ENCODE assay signal across 27 cellular contexts in genomic region chr1:223147409-223147808, GRCh38.
"Had no signal": no experiment of that assay in that cellular context is flagged by ENCODE, and none has a peak within 500 bp of the region (broad histone marks: within the 10 kb centered on the region; RNA-seq: fewer than 3 reads in every experiment).

No MANE protein-coding gene starts in this region.

- FAIRE-seq: urothelium cell line had no signal

- ATAC-seq: stimulated activated effector memory CD8-positive, alpha-beta T cell treated with anti-CD3 and anti-CD28 coated beads, Interleukin-12 subunit alpha, Interleukin-12 subunit beta, amount 100 ng/mL, for 72 hours; stimulated activated memory B cell treated with anti-CD40 and anti-IgM and Interleukin-4, amounts not matched to agents 10 μg/mL and 1 μg/mL and 100 μg/mL, for 72 hours; stimulated activated naive B cell treated with anti-CD40 and anti-IgM and Interleukin-4, amounts not matched to agents 10 μg/mL and 1 μg/mL and 100 μg/mL, for 72 hours; stimulated activated naive CD8-positive, alpha-beta T cell treated with anti-CD3 and anti-CD28 coated beads, Interleukin-15, amount 100 ng/mL, for 72 hours; stimulated activated naive CD8-positive, alpha-beta T cell treated with anti-CD3 and anti-CD28 coated beads, Interleukin-15, Interleukin-2, amounts not matched to agents 100 U/mL and 50 U/mL, for 24 hours; upper lobe of right lung had no signal

- DNase-seq: stimulated activated CD4-positive, alpha-beta T cell treated with anti-CD3 and anti-CD28 coated beads, Interleukin-2, amount 100 ng/mL, for 48 hours; stimulated activated CD4-positive, alpha-beta T cell treated with anti-CD3 and anti-CD28 coated beads, Interleukin-4, amount 100 ng/mL, for 1 hour; stimulated activated CD4-positive, alpha-beta T cell treated with anti-CD3 and anti-CD28 coated beads, Interleukin-4, amount 100 ng/mL, for 24 hours; stimulated activated CD4-positive, alpha-beta T cell treated with anti-CD3 and anti-CD28 coated beads, Interleukin-4, amount 100 ng/mL, for 4 hours; stimulated activated CD8-positive, alpha-beta memory T cell treated with anti-CD3 and anti-CD28 coated beads, Interleukin-4, amount 100 ng/mL, for 48 hours; stimulated activated naive B cell treated with anti-CD40 and anti-IgM and Interleukin-4, amounts not matched to agents 10 μg/mL and 1 μg/mL and 100 μg/mL, for 72 hours; stimulated activated naive CD4-positive, alpha-beta T cell; stimulated activated naive CD4-positive, alpha-beta T cell treated with Interleukin-2 at 50 U/mL for 16 hours; stimulated activated naive CD8-positive, alpha-beta T cell treated with anti-CD3 and anti-CD28 coated beads, Interleukin-15, amount 100 ng/mL, for 72 hours; stimulated activated naive CD8-positive, alpha-beta T cell treated with anti-CD3 and anti-CD28 coated beads, Interleukin-15, Interleukin-2, amounts not matched to agents 100 U/mL and 50 U/mL, for 24 hours; stomach; substantia nigra; testis; thyroid gland; tibial artery; transverse colon; trophoblast cell; upper lobe of left lung; upper lobe of right lung; uterus had no signal

- H3K27me3 ChIP-seq: stomach, suprapubic skin, testis, thyroid gland, tibial nerve, transverse colon, upper lobe of left lung, upper lobe of right lung, uterus, vagina had no signal

- H3K9me3 ChIP-seq: stomach, suprapubic skin, testis, thoracic aorta, thyroid gland, transverse colon, upper lobe of left lung, upper lobe of right lung, uterus, vagina had no signal

- H3K27ac ChIP-seq: stomach, suprapubic skin, testis, thoracic aorta, thyroid gland, tibial artery, tibial nerve, transverse colon, upper lobe of left lung, upper lobe of right lung, uterus, vagina had no signal

- H3K4me3 ChIP-seq: stomach, suprapubic skin, testis, thoracic aorta, thyroid gland, tibial artery, tibial nerve, transverse colon, upper lobe of left lung, upper lobe of right lung, uterus, vagina had no signal

- H3K36me3 ChIP-seq: stomach, suprapubic skin, thoracic aorta, thyroid gland, tibial artery, tibial nerve, transverse colon, upper lobe of left lung, upper lobe of right lung, uterus, vagina had no signal

- H3K4me1 ChIP-seq: uterus had no signal
